8 cellular contexts compared by ENCODE assay signal in genomic region chr5:180328296-180329137, GRCh38. TPM values are rescaled to one million over a fixed set of nuclear protein-coding genes. Genes with fewer than 3 reads are reported as not detected.
A peak's percentile ranks its signal among the peaks of the same experiment; 100 is the strongest.
DNase-seq lines count a peak whose midpoint lies in the region; ATAC-seq and TF ChIP-seq lines count a peak whose summit lies in the region.

No MANE protein-coding gene starts in this region.

- no peak overlapping the region for H3K4me3 ChIP-seq in lower leg skin (ENCODE audit: low read depth, poor library complexity, severe bottlenecking)

- 66 to 67% methylated on average over 29 to 31 of the region's 31 CpGs for WGBS in lower leg skin, 2 donors

- H3K9me3 Mint-ChIP-seq in chondrocyte (ENCODE audit: low read depth): no peaks in the 10 kb centered on the region

- intact Hi-C loops in lower leg skin (cut with DNase I; ENCODE audit: low total_unique reads): loop anchor here (5.0 kb wide), 1 partner anchor 201 kb away; no protein-coding TSS in a partner anchor

- no peaks in the 10 kb centered on the region for H3K27me3 Mint-ChIP-seq in chondrocyte (ENCODE audit: low read depth)

- peak; percentile 65 for ATAC-seq in HG03097 (IDR thresholded peaks at IDR 0.05; ENCODE audit: low FRiP score, unreplicated experiment)

- H3K36me3 Mint-ChIP-seq in chondrocyte (ENCODE audit: low read depth): peaks cover 6% of the 10 kb centered on the region

- TF ChIP-seq CTCF in chondrocyte (IDR thresholded peaks at IDR 0.05): peak; percentile 86
- TF ChIP-seq CTCF in lower leg skin (IDR thresholded peaks at IDR 0.05): peak in 1 of 3 donors; percentile 19

- DNase-seq in NCI-H510A treated with DMSO at 0.1 percent for 48 hours (lab: John Stamatoyannopoulos, UW) (peak; percentile 39), NCI-H510A (lab: John Stamatoyannopoulos, UW) (no peak), NCI-H446 (lab: John Stamatoyannopoulos, UW) (peak; percentile 50 to 82), chondrocyte (ENCODE audit: low spot score) (no peak), lower leg skin (ENCODE audit: low spot score in 2 of 2) (peak; percentile 71 to 96)
- peak; percentile 78 to 84 for DNase-seq in activated CD4-positive, alpha-beta T cell treated with anti-CD3 and anti-CD28 coated beads for 4 hours
- peak; percentile 53 for DNase-seq in stimulated activated CD8-positive, alpha-beta memory T cell treated with anti-CD3 and anti-CD28 coated beads, Interleukin-12 subunit alpha, Interleukin-12 subunit beta, amount 100 ng/mL, for 4 hours (ENCODE audit: low read depth)

- no peak for TF ChIP-seq POLR2A in lower leg skin (IDR thresholded peaks at IDR 0.05)

- H3K4me3 Mint-ChIP-seq in chondrocyte (ENCODE audit: unreplicated experiment): no peak overlapping the region

- no peak overlapping the region for H3K27ac Mint-ChIP-seq in chondrocyte (ENCODE audit: unreplicated experiment)

- peaks cover 48% of the 10 kb centered on the region for H3K4me1 Mint-ChIP-seq in chondrocyte (ENCODE audit: low read depth)

RNA-seq across cellular contexts. Expression of gene GFPT2, which starts 24.6 kb away (rescaled TPM):
- total RNA-seq in chondrocyte (16.8 to 46.1 TPM (median 18.8 TPM) in 3 replicates), lower leg skin (1 to 10 TPM; 2.5 to 8.4 (median 3.8) TPM)

RNA-seq across cellular contexts. Expression of gene MAPK9, which starts 36.6 kb away (rescaled TPM):
- total RNA-seq in chondrocyte (31.1 to 34.8 TPM (median 34.6 TPM) in 3 replicates), lower leg skin (10 to 100 TPM; 10.4 to 18.4 (median 15.4) TPM)

Comparison
In these comparisons a context has a peak if more than half of its experiments do, and no peak if none do; other contexts are left out.
1. DNase-seq: peak in NCI-H510A treated with DMSO at 0.1 percent for 48 hours (single experiment), NCI-H446 (2 of 2), activated CD4-positive, alpha-beta T cell treated with anti-CD3 and anti-CD28 coated beads for 4 hours (2 of 2), lower leg skin (2 of 2) and stimulated activated CD8-positive, alpha-beta memory T cell treated with anti-CD3 and anti-CD28 coated beads, Interleukin-12 subunit alpha, Interleukin-12 subunit beta, amount 100 ng/mL, for 4 hours (single experiment); none in NCI-H510A (single experiment) and chondrocyte (single experiment).